Comparison of ENCODE assay signal across 2 cellular contexts in genomic region chr5:115758356-115758755, GRCh38.
TF ChIP-seq lines count a peak whose summit lies in the region.

No MANE protein-coding gene starts in this region.

TF ChIP-seq in GM23338, 12 proteins besides CTCF, POLR2A, EP300 and RAD21 (continued from another document):
- no peak for TF ChIP-seq REST (IDR thresholded peaks at IDR 0.05; ENCODE audit: unreplicated experiment)
- no peak for TF ChIP-seq STAT1 (IDR thresholded peaks at IDR 0.05; ENCODE audit: unreplicated experiment)

TF ChIP-seq in SK-N-SH treated with all-trans-retinoic acid at 6 μM for 48 hours, 23 proteins besides CTCF, POLR2A, EP300 and RAD21 (continued from another document):
- TF ChIP-seq CSDC2 (CRISPR knock-in tag; IDR thresholded peaks at IDR 0.05) (no peak), SNAI2 (CRISPR knock-in tag; IDR thresholded peaks at IDR 0.05) (no peak), ZFP3 (CRISPR knock-in tag; IDR thresholded peaks at IDR 0.05) (no peak), TOX (CRISPR knock-in tag; IDR thresholded peaks at IDR 0.05; ENCODE audit: borderline replicate concordance) (no peak), PPARA (CRISPR knock-in tag; IDR thresholded peaks at IDR 0.05; ENCODE audit: borderline replicate concordance) (no peak), ZFP30 (CRISPR knock-in tag; IDR thresholded peaks at IDR 0.05) (no peak), CSRNP3 (CRISPR knock-in tag; IDR thresholded peaks at IDR 0.05) (no peak), ARNTL (CRISPR knock-in tag; IDR thresholded peaks at IDR 0.05; ENCODE audit: borderline replicate concordance, low read depth) (no peak), GLIS3 (CRISPR knock-in tag; IDR thresholded peaks at IDR 0.05) (no peak), ESRRG (CRISPR knock-in tag; IDR thresholded peaks at IDR 0.05) (no peak), ZC3H10 (CRISPR knock-in tag; IDR thresholded peaks at IDR 0.05) (no peak), PATZ1 (CRISPR knock-in tag; IDR thresholded peaks at IDR 0.05; ENCODE audit: borderline replicate concordance) (no peak), ZNF8 (CRISPR knock-in tag; IDR thresholded peaks at IDR 0.05) (no peak), ZNF70 (CRISPR knock-in tag; IDR thresholded peaks at IDR 0.05) (no peak), ISL1 (CRISPR knock-in tag; IDR thresholded peaks at IDR 0.05) (no peak)
